28 cellular contexts compared by ENCODE assay signal in the genomic region with DNA sequence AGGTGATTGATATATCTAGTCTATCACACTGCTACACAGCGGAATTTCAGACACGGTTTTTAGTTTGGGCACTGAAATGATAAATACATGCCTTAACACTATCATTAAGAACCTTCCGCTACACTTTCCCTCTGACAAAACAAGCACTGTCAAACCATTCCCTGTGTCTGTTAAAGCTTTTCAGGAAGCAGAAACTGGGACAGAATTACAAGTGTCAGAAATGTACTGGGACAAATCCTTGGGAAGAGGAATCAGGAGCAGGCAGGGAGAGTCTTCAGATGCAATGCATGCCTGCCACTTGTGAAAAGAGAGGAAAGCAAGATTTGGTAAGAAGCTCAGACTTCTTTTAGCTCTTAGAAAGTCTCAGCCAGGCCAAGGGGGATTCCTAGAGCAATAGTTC.
"Had no signal": no experiment of that assay in that cellular context is flagged by ENCODE, and none has a peak within 500 bp of the region (broad histone marks: within the 10 kb centered on the region; RNA-seq: fewer than 3 reads in every experiment).

No MANE protein-coding gene starts in this region.

- H3K9me3 ChIP-seq: left lung, lower lobe of right lung, pancreas, prostate gland, stomach, testis, thyroid gland, transverse colon, uterus had no signal

- H3K4me3 Mint-ChIP-seq: immature natural killer cell; naive thymus-derived CD8-positive, alpha-beta T cell; nephron; stimulated activated naive B cell treated with anti-CD40 and anti-IgM and Interleukin-4, amounts not matched to agents 10 μg/mL and 1 μg/mL and 100 μg/mL, for 72 hours had no signal

- H3K4me3 ChIP-seq: left lung, lower lobe of right lung, pancreas, prostate gland, skin epidermis, stomach, testis, thyroid gland, transverse colon, uterus had no signal

- H3K9me3 Mint-ChIP-seq: nephron; stimulated activated naive B cell treated with anti-CD40 and anti-IgM and Interleukin-4, amounts not matched to agents 10 μg/mL and 1 μg/mL and 100 μg/mL, for 72 hours had no signal

- H3K36me3 ChIP-seq: left lung, lower lobe of right lung, pancreas, prostate gland, stomach, thyroid gland, transverse colon, uterus had no signal

- H3K4me1 Mint-ChIP-seq: immature natural killer cell; naive thymus-derived CD8-positive, alpha-beta T cell; nephron; stimulated activated naive B cell treated with anti-CD40 and anti-IgM and Interleukin-4, amounts not matched to agents 10 μg/mL and 1 μg/mL and 100 μg/mL, for 72 hours had no signal

- DNase-seq: hypothalamus; immature natural killer cell; kidney; left colon; left lung; lower lobe of right lung; mammary epithelial cell; mesenchymal stem cell; naive thymus-derived CD8-positive, alpha-beta T cell; nucleus accumbens; pancreas; retina; right cardiac atrium; stimulated activated CD4-positive, alpha-beta T cell treated with anti-CD3 and anti-CD28 coated beads, Interleukin-12 subunit alpha, Interleukin-12 subunit beta, amount 100 ng/mL, for 4 hours; stimulated activated CD4-positive, alpha-beta T cell treated with anti-CD3 and anti-CD28 coated beads, Interleukin-15, amount 100 ng/mL, for 24 hours; stimulated activated CD4-positive, alpha-beta T cell treated with anti-CD3 and anti-CD28 coated beads, Interleukin-2, amount 100 ng/mL, for 24 hours; stimulated activated CD4-positive, alpha-beta T cell treated with anti-CD3 and anti-CD28 coated beads, Interleukin-4, amount 100 ng/mL, for 1 hour; stimulated activated naive B cell treated with anti-CD40 and anti-IgM and Interleukin-4, amounts not matched to agents 10 μg/mL and 1 μg/mL and 100 μg/mL, for 72 hours; stimulated activated naive CD8-positive, alpha-beta T cell treated with anti-CD3 and anti-CD28 coated beads, Interleukin-15, Interleukin-2, amounts not matched to agents 100 U/mL and 50 U/mL, for 24 hours; stomach; testis; thyroid gland; transverse colon; uterus had no signal

- H3K27me3 ChIP-seq: left lung, pancreas, stomach, testis, thyroid gland, transverse colon, uterus had no signal

- H3K27me3 Mint-ChIP-seq: stimulated activated naive B cell treated with anti-CD40 and anti-IgM and Interleukin-4, amounts not matched to agents 10 μg/mL and 1 μg/mL and 100 μg/mL, for 72 hours had no signal

- H3K4me1 ChIP-seq: left lung, lower lobe of right lung, pancreas, prostate gland, stomach, testis, thyroid gland, transverse colon, uterus had no signal

- H3K27ac ChIP-seq: left lung, lower lobe of right lung, pancreas, prostate gland, skin epidermis, stomach, testis, thyroid gland, transverse colon, uterus had no signal

- H3K27ac Mint-ChIP-seq: immature natural killer cell; naive thymus-derived CD8-positive, alpha-beta T cell; nephron; stimulated activated naive B cell treated with anti-CD40 and anti-IgM and Interleukin-4, amounts not matched to agents 10 μg/mL and 1 μg/mL and 100 μg/mL, for 72 hours had no signal

- H3K36me3 Mint-ChIP-seq: immature natural killer cell; naive thymus-derived CD8-positive, alpha-beta T cell; stimulated activated naive B cell treated with anti-CD40 and anti-IgM and Interleukin-4, amounts not matched to agents 10 μg/mL and 1 μg/mL and 100 μg/mL, for 72 hours had no signal

- ATAC-seq: left colon; left lung; lower lobe of right lung; naive thymus-derived CD8-positive, alpha-beta T cell; pancreas; right cardiac atrium; sciatic nerve; stimulated activated naive B cell treated with anti-CD40 and anti-IgM and Interleukin-4, amounts not matched to agents 10 μg/mL and 1 μg/mL and 100 μg/mL, for 72 hours; stimulated activated naive CD8-positive, alpha-beta T cell treated with anti-CD3 and anti-CD28 coated beads, Interleukin-15, Interleukin-2, amounts not matched to agents 100 U/mL and 50 U/mL, for 24 hours had no signal
